In genomic region chr4:54236316-54236715, GRCh38 we compare ENCODE assay signal across 3 cellular contexts. TPM values are rescaled to one million over a fixed set of nuclear protein-coding genes. Genes with fewer than 3 reads are reported as not detected.
"Had no signal": no experiment of that assay in that cellular context is flagged by ENCODE, and none has a peak within 500 bp of the region (broad histone marks: within the 10 kb centered on the region; RNA-seq: fewer than 3 reads in every experiment).

No MANE protein-coding gene starts in this region.

RNA-seq across cellular contexts. Expression of gene PDGFRA, which starts 7.2 kb away (rescaled TPM):
- total RNA-seq: activated CD8-positive, alpha-beta memory T cell treated with anti-CD3 and anti-CD28 coated beads for 36 hours; activated CD8-positive, alpha-beta T cell treated with anti-CD3 and anti-CD28 coated beads for 36 hours; activated naive CD8-positive, alpha-beta T cell treated with anti-CD3 and anti-CD28 coated beads for 36 hours had no signal
